9 cellular contexts compared by ENCODE assay signal in genomic region chr16:87984180-87984579, GRCh38. TPM values are rescaled to one million over a fixed set of nuclear protein-coding genes. Genes with fewer than 3 reads are reported as not detected.
DNase-seq lines count a peak whose midpoint lies in the region; ATAC-seq, FAIRE-seq and TF ChIP-seq lines count a peak whose summit lies in the region.
"Not testable (repeated sequence)": the region's sequence is repeated elsewhere in the genome, so short reads cannot be mapped to it uniquely, and the experiment has no call there.
"Had no signal": no experiment of that assay in that cellular context is flagged by ENCODE, and none has a peak within 500 bp of the region (broad histone marks: within the 10 kb centered on the region; RNA-seq: fewer than 3 reads in every experiment).

No MANE protein-coding gene starts in this region.

- not testable (repeated sequence) for H3K4me2 ChIP-seq in astrocyte (ENCODE audit: low read length)

- ATAC-seq in left lobe of liver; stimulated activated naive CD8-positive, alpha-beta T cell treated with anti-CD3 and anti-CD28 coated beads, Interleukin-15, amount 100 ng/mL, for 72 hours: not testable (repeated sequence)

- not testable (repeated sequence) for H3K4me1 ChIP-seq in astrocyte (ENCODE audit: insufficient read depth, low read length)

- H3K9ac ChIP-seq in astrocyte (ENCODE audit: low read length): peak overlapping the region; percentile 55

- H2AFZ ChIP-seq in astrocyte (ENCODE audit: low read depth, low read length): not testable (repeated sequence)

- intact Hi-C loops in activated T-helper 1 cell treated with anti-CD3 and anti-CD28 coated beads, Interleukin-12 subunit alpha, Interleukin-12 subunit beta, Interleukin-2, Interleukin-4 antibody, amounts not matched to agents 30 ng/mL and 10 ng/mL and 1 ng/mL, durations not matched to agents 14 hours and 24 hours and 36 hours (cut with micrococcal nuclease): not testable (repeated sequence)

- not testable (repeated sequence) for H3K4me3 ChIP-seq in astrocyte (ENCODE audit: insufficient read depth, low read depth, low read length); skin epidermis

- not testable (repeated sequence) for H3K27me3 ChIP-seq in astrocyte (ENCODE audit: insufficient read depth, low read length)

- peaks cover 63% of the 10 kb centered on the region for H3K4me1 Mint-ChIP-seq in activated T-helper 1 cell treated with anti-CD3 and anti-CD28 coated beads, Interleukin-12 subunit alpha, Interleukin-12 subunit beta, Interleukin-2, Interleukin-4 antibody, amounts not matched to agents 30 ng/mL and 10 ng/mL and 1 ng/mL, durations not matched to agents 14 hours and 24 hours and 36 hours (ENCODE audit: low read depth)
- peaks cover 14% of the 10 kb centered on the region for H3K4me1 Mint-ChIP-seq in astrocyte (ENCODE audit: low read depth, unreplicated experiment)
- H3K4me1 Mint-ChIP-seq in stimulated activated naive CD8-positive, alpha-beta T cell treated with anti-CD3 and anti-CD28 coated beads, Interleukin-15, amount 100 ng/mL, for 72 hours: peaks cover 65% of the 10 kb centered on the region

- FAIRE-seq in astrocyte (lab: Jason Lieb, UNC): not testable (repeated sequence)

- peak; percentile 8 for DNase-seq in EH (ENCODE audit: low read depth)
- DNase-seq in RPMI7951 (ENCODE audit: low read depth): peak; percentile 33
- DNase-seq in activated CD4-positive, alpha-beta T cell treated with anti-CD3 and anti-CD28 coated beads, Interleukin-2, amount 50 U/mL, for 48 hours: peak; percentile 31 to 45
- not testable (repeated sequence) for DNase-seq in activated T-helper 1 cell treated with anti-CD3 and anti-CD28 coated beads, Interleukin-12 subunit alpha, Interleukin-12 subunit beta, Interleukin-2, Interleukin-4 antibody, amounts not matched to agents 30 ng/mL and 10 ng/mL and 1 ng/mL, durations not matched to agents 14 hours and 24 hours and 36 hours (ENCODE audit: low spot score); astrocyte (ENCODE audit: low read depth); stimulated activated naive CD8-positive, alpha-beta T cell treated with anti-CD3 and anti-CD28 coated beads, Interleukin-15, amount 100 ng/mL, for 72 hours
- peak; percentile 39 for DNase-seq in left lobe of liver (ENCODE audit: low spot score)

- H3K27ac Mint-ChIP-seq in activated T-helper 1 cell treated with anti-CD3 and anti-CD28 coated beads, Interleukin-12 subunit alpha, Interleukin-12 subunit beta, Interleukin-2, Interleukin-4 antibody, amounts not matched to agents 30 ng/mL and 10 ng/mL and 1 ng/mL, durations not matched to agents 14 hours and 24 hours and 36 hours: peak overlapping the region; percentile 34
- H3K27ac Mint-ChIP-seq in astrocyte (ENCODE audit: unreplicated experiment): peak overlapping the region; percentile 59
- H3K27ac Mint-ChIP-seq in stimulated activated naive CD8-positive, alpha-beta T cell treated with anti-CD3 and anti-CD28 coated beads, Interleukin-15, amount 100 ng/mL, for 72 hours: peak overlapping the region; percentile 24 to 91

- H3K9me3 Mint-ChIP-seq in activated T-helper 1 cell treated with anti-CD3 and anti-CD28 coated beads, Interleukin-12 subunit alpha, Interleukin-12 subunit beta, Interleukin-2, Interleukin-4 antibody, amounts not matched to agents 30 ng/mL and 10 ng/mL and 1 ng/mL, durations not matched to agents 14 hours and 24 hours and 36 hours; astrocyte (ENCODE audit: unreplicated experiment); stimulated activated naive CD8-positive, alpha-beta T cell treated with anti-CD3 and anti-CD28 coated beads, Interleukin-15, amount 100 ng/mL, for 72 hours: not testable (repeated sequence)

- peaks cover 53% of the 10 kb centered on the region for H3K36me3 Mint-ChIP-seq in activated T-helper 1 cell treated with anti-CD3 and anti-CD28 coated beads, Interleukin-12 subunit alpha, Interleukin-12 subunit beta, Interleukin-2, Interleukin-4 antibody, amounts not matched to agents 30 ng/mL and 10 ng/mL and 1 ng/mL, durations not matched to agents 14 hours and 24 hours and 36 hours (ENCODE audit: low read depth)
- peaks cover 20% of the 10 kb centered on the region for H3K36me3 Mint-ChIP-seq in astrocyte (ENCODE audit: low read depth, unreplicated experiment)

- H3K27me3 Mint-ChIP-seq in activated T-helper 1 cell treated with anti-CD3 and anti-CD28 coated beads, Interleukin-12 subunit alpha, Interleukin-12 subunit beta, Interleukin-2, Interleukin-4 antibody, amounts not matched to agents 30 ng/mL and 10 ng/mL and 1 ng/mL, durations not matched to agents 14 hours and 24 hours and 36 hours (ENCODE audit: insufficient read depth); astrocyte (ENCODE audit: low read depth, unreplicated experiment); stimulated activated naive CD8-positive, alpha-beta T cell treated with anti-CD3 and anti-CD28 coated beads, Interleukin-15, amount 100 ng/mL, for 72 hours: not testable (repeated sequence)

- not testable (repeated sequence) for H4K20me1 ChIP-seq in astrocyte (ENCODE audit: insufficient read depth, low read length)

- H3K27ac ChIP-seq in astrocyte (ENCODE audit: low read depth, low read length): not testable (repeated sequence)
- H3K27ac ChIP-seq in skin epidermis: peak overlapping the region in 11 of 21 experiments; percentile 16 to 83 (median 47)

- not testable (repeated sequence) for H3K79me2 ChIP-seq in astrocyte (ENCODE audit: insufficient read depth, low read length)

- not testable (repeated sequence) for H3K4me3 Mint-ChIP-seq in activated T-helper 1 cell treated with anti-CD3 and anti-CD28 coated beads, Interleukin-12 subunit alpha, Interleukin-12 subunit beta, Interleukin-2, Interleukin-4 antibody, amounts not matched to agents 30 ng/mL and 10 ng/mL and 1 ng/mL, durations not matched to agents 14 hours and 24 hours and 36 hours
- peak overlapping the region; percentile 9 for H3K4me3 Mint-ChIP-seq in astrocyte (ENCODE audit: unreplicated experiment)
- peak overlapping the region in 1 of 2 donors; percentile 53 for H3K4me3 Mint-ChIP-seq in stimulated activated naive CD8-positive, alpha-beta T cell treated with anti-CD3 and anti-CD28 coated beads, Interleukin-15, amount 100 ng/mL, for 72 hours

- H3K9me3 ChIP-seq in astrocyte (ENCODE audit: insufficient read depth, low read depth, low read length): not testable (repeated sequence)

- H3K36me3 ChIP-seq in astrocyte (ENCODE audit: insufficient read depth, low read length): not testable (repeated sequence)

- not testable (repeated sequence) for TF ChIP-seq CTCF in astrocyte (IDR thresholded peaks at IDR 0.05; ENCODE audit: insufficient read depth, low read depth, low read length)

RNA-seq across cellular contexts. Expression of gene BANP, which starts 32.9 kb away (rescaled TPM):
- 15.3 and 15.5 TPM in 2 replicates for total RNA-seq in RPMI7951 (2014; rRNA removed; shearing (Covaris generic))
- 35.4 and 35.5 TPM in 2 replicates for total RNA-seq in activated T-helper 1 cell treated with anti-CD3 and anti-CD28 coated beads, Interleukin-12 subunit alpha, Interleukin-12 subunit beta, Interleukin-2, Interleukin-4 antibody, amounts not matched to agents 30 ng/mL and 10 ng/mL and 1 ng/mL, durations not matched to agents 14 hours and 24 hours and 36 hours
- total RNA-seq in astrocyte (26.0 and 28.9 TPM in 2 replicates), left lobe of liver (22.4 TPM)

RNA-seq across cellular contexts. Expression of gene CA5A, which starts 47.9 kb away (rescaled TPM):
- not detected in 2 replicates for total RNA-seq in RPMI7951 (2014; rRNA removed; shearing (Covaris generic))
- total RNA-seq in activated T-helper 1 cell treated with anti-CD3 and anti-CD28 coated beads, Interleukin-12 subunit alpha, Interleukin-12 subunit beta, Interleukin-2, Interleukin-4 antibody, amounts not matched to agents 30 ng/mL and 10 ng/mL and 1 ng/mL, durations not matched to agents 14 hours and 24 hours and 36 hours: 0.13 TPM in 1 of 2 replicates, not detected in the other
- total RNA-seq in astrocyte (not detected in 2 replicates), left lobe of liver (35.7 TPM)
- total RNA-seq: Daoy had no signal

Comparison
In these comparisons a context has a peak if more than half of its experiments do, and no peak if none do; other contexts are left out.
1. RNA of gene CA5A, which starts 47.9 kb away (total RNA-seq): 35.7 TPM in left lobe of liver (single experiment); 0.13 TPM in activated T-helper 1 cell treated with anti-CD3 and anti-CD28 coated beads, Interleukin-12 subunit alpha, Interleukin-12 subunit beta, Interleukin-2, Interleukin-4 antibody, amounts not matched to agents 30 ng/mL and 10 ng/mL and 1 ng/mL, durations not matched to agents 14 hours and 24 hours and 36 hours, not detected in RPMI7951 and not detected in astrocyte; every median in the first group is over 10 times any median in the second.
2. Peak in every context shown above with its lines, with median percentiles within 50 percentile points of each other: H3K27ac Mint-ChIP-seq.